Comparison of ENCODE assay signal across 1 cellular context in the genomic region with DNA sequence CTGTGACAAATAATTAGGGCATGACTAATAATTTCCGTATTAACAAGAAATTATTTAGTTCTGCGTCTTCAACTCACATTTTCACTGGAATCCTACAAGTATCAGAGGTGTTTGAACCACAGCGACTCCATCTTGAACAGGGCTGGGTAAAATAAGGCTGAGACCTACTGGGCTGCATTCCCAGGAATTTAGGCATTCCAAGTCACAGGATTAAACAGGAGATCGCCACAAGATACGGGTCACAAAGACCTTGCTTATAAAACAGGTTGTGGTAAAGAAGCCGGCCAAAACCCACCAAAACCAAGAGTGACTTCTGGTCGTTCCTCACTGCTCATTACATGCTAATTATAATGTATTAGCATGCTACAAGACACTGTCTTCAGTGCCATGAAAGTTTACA.
TF ChIP-seq lines count a peak whose summit lies in the region.

No MANE protein-coding gene starts in this region.

TF ChIP-seq in GM23338, 12 proteins besides CTCF, POLR2A, EP300 and RAD21 (continued from another document):
- TF ChIP-seq ZNF114 (CRISPR knock-in tag; IDR thresholded peaks at IDR 0.05) (no peak), EZH2phosphoT487 (IDR thresholded peaks at IDR 0.05; ENCODE audit: unreplicated experiment) (no peak)
